1 cellular context compared by ENCODE assay signal in the genomic region with DNA sequence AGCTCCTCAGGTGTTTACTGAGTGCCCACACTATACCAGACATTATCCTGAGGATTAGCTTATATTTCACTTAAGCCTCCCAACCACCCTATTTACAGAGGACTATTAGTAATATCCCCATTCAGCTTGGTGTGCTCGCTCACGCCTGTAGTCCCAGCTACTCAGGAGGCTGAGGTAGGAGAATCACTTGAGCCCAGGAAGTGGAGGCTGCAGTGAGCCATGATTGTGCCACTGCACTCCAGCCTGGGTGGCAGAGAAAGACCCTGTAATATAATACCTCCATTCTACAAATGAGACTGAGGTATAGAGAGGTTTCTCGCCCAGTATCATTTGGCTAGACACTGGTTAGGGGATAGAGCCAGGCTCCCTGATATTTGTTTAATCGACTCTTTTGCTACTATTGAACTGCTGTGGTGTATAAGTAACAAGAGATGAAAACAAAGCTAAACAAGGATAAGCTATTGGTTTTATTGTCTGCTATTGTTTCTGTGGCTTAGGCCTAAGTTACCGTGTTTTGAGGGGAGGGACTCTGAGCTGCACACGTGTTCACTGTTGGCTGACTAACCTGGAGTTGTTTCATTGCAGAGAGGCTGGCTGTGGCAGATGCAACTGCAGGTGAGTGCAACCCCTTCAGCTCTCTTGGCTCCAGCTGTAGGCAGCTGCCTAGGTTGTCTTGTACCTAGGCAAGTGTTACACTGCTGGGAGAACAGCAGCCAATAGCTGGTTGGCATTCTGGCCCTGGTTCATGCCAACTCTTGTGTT.
TF ChIP-seq lines count a peak whose summit lies in the region.

No MANE protein-coding gene starts in this region.

TF ChIP-seq in IMR-90, 13 proteins besides CTCF, POLR2A, EP300 and RAD21 (continued from another document):
- TF ChIP-seq RCOR1 (IDR thresholded peaks at IDR 0.05; ENCODE audit: insufficient replicate concordance, low read length), result no peak
